1 cellular context compared by ENCODE assay signal in the genomic region with DNA sequence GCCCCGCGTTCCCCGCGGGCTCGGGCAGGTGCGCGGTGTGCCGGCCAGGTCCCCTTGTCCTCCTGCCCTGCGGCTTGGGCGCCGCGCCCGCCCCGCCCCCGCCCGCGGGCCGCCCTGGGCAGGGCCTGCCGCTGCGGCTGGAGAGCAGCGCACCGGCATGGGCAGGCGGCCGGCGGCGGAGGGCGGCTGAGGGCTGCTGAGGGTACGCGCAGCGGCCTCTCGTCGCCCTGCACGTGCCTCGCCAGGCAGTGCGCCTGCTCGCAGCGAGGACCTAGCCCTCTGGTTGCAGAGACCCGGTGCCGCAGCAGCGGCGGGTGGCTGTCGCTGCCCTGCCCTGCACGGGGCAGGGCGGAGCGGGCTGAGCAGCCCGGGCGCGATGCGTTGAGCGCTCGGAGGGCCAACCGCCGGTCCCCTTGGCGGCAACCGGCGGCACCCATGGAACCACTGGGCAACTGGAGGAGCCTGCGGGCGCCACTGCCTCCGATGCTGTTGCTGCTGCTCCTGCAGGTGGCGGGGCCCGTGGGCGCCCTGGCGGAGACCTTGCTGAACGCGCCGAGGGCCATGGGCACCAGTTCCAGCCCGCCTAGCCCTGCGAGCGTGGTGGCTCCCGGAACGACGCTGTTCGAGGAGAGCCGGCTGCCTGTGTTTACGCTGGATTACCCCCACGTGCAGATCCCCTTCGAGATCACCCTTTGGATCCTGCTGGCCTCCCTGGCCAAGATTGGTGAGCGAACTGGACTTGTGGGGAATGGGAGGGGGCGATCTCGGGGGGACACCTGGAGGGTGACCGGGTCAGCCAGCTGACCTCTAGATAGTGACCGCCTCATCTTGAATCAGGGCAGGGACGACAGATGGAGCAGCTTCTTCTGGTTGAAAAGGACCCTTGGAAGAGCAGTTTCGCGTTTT.
TF ChIP-seq lines count a peak whose summit lies in the region.

Gene SLC9A2, plus strand, starts transcription at position 140 of the 906 bp plus-strand sequence. Its CDS starts 296 bp downstream, at position 436.

TF ChIP-seq in A549, 52 proteins besides CTCF, POLR2A, EP300 and RAD21 (continued from another document):
- TF ChIP-seq ATOH8 (CRISPR knock-in tag; IDR thresholded peaks at IDR 0.05; ENCODE audit: low read depth) (no peak), RCOR1 (IDR thresholded peaks at IDR 0.05; ENCODE audit: low read depth, low read length) (no peak), EHF (CRISPR knock-in tag; IDR thresholded peaks at IDR 0.05) (no peak), PBX3 (IDR thresholded peaks at IDR 0.05) (no peak), HOXB5 (CRISPR knock-in tag; IDR thresholded peaks at IDR 0.05) (0 out of 2 replicates have a peak, but pooled peaks have one; percentile 17), PHF8 (IDR thresholded peaks at IDR 0.05; ENCODE audit: borderline replicate concordance, low read depth) (no peak), SREBF2 (IDR thresholded peaks at IDR 0.05) (no peak), TFCP2L1 (CRISPR knock-in tag; IDR thresholded peaks at IDR 0.05) (no peak), ZC3H11A (IDR thresholded peaks at IDR 0.05) (no peak), JUN (IDR thresholded peaks at IDR 0.05) (0 out of 5 replicates have a peak, but pooled peaks of 1 of the 2 experiments have one; percentile 13), CBX2 (IDR thresholded peaks at IDR 0.05; ENCODE audit: borderline replicate concordance, low read depth) (no peak), NR3C1 (IDR thresholded peaks at IDR 0.05) (no peak), POLR2AphosphoS2 (conservative IDR thresholded peaks at IDR 0.05; ENCODE audit: low read length) (no peak), KDM1A (IDR thresholded peaks at IDR 0.05; ENCODE audit: low read depth) (no peak)
- TF ChIP-seq, protein P1, sequence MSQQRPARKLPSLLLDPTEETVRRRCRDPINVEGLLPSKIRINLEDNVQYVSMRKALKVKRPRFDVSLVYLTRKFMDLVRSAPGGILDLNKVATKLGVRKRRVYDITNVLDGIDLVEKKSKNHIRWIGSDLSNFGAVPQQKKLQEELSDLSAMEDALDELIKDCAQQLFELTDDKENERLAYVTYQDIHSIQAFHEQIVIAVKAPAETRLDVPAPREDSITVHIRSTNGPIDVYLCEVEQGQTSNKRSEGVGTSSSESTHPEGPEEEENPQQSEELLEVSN (IDR thresholded peaks at IDR 0.05; ENCODE audit: borderline replicate concordance, low read depth) = peak; percentile 75; the same call in 1 of the 2 replicates
